8 cellular contexts compared by ENCODE assay signal in the genomic region with DNA sequence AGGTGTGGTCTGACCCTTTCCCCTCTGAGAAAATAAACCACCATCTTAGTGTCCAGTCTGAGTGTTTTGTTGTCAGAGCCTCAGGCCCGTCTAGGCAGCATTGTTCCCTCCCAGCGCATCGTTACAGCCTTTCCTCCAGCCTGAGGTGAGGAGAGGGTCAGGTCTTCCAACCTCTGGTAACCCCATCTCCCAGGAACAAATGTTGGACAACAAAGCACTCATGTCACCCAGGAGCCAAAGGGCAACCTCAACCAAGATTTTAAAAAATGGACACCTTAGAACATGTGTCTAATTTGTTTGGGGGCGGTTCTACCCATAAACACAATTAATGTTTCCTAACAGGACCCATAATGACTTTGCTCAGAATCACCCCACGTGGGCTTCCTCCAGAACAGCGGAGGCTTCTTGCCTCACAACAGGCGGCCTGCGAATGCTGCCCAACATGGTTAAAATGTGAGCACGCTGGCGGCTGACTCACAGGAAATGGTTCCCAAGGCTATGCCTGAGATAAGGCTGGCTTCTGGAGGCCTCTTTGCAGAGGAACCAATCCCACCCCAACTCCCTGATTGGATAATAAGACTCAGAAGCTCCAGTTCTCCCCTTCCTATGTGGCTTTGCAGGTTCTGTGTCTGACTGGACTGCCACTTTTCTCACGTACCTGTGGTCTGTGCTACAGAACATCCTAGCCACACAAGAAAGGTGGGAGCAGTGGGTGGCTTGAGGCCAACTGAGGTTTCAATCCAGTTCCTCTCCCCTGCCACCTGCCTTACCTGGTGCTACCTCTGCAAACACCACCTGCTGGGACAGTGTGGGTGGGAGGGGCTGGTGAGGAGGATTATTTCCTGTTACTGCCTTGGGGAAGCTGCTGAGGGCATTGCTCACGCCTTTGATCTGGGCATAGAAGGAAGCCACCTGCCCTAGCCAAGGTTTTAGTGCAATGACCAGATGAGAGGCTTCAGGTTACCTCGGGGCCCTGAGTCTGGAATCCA.
DNase-seq lines count a peak whose midpoint lies in the region; ATAC-seq, FAIRE-seq and TF ChIP-seq lines count a peak whose summit lies in the region.

No MANE protein-coding gene starts in this region.

- H3K4me1 ChIP-seq in cardiac muscle cell (ENCODE audit: low read depth), result peaks cover 34% of the 10 kb centered on the region

- H3K4me3 ChIP-seq in cardiac muscle cell, result no peak overlapping the region

- H3K9me3 ChIP-seq in cardiac muscle cell (ENCODE audit: low read depth), result no peaks in the 10 kb centered on the region

- peak; percentile 89 for FAIRE-seq in H54 (lab: Jason Lieb, UNC)

- TF ChIP-seq POLR2A in H54 (IDR thresholded peaks at IDR 0.05; ENCODE audit: low read depth, low read length), result no peak

- H3K36me3 ChIP-seq in cardiac muscle cell, result no peaks in the 10 kb centered on the region

- no peaks in the 10 kb centered on the region for H3K27me3 ChIP-seq in cardiac muscle cell

- ATAC-seq in GM18520 (IDR thresholded peaks at IDR 0.05; ENCODE audit: unreplicated experiment) (no peak), HG02981 (IDR thresholded peaks at IDR 0.05; ENCODE audit: unreplicated experiment) (no peak)

- no peak for TF ChIP-seq CTCF in cardiac muscle cell (IDR thresholded peaks at IDR 0.05; ENCODE audit: low read depth, low read length)

- peak; percentile 85 for DNase-seq in H54 (ENCODE audit: insufficient read length, low spot score)
- DNase-seq in NCI-H774 (lab: John Stamatoyannopoulos, UW), result peak; percentile 86
- DNase-seq in activated T-cell treated with anti-CD3 and anti-CD28 coated beads, Interleukin-2, amount 50 U/mL, for 1 hour, result peak; percentile 40
- DNase-seq in cardiac muscle cell (ENCODE audit: low read depth in 1 of 2, low spot score in 1 of 2), result peak in 1 of 2 donors; percentile 98
- DNase-seq in smooth muscle cell of the brain vasculature (ENCODE audit: low read depth, low spot score), result peak; percentile 79
- no peak for DNase-seq in NCI-H526 treated with DMSO at 0.1 percent for 48 hours (lab: John Stamatoyannopoulos, UW)

- peak overlapping the region; percentile 81 for H3K27ac ChIP-seq in cardiac muscle cell
